In the genomic region with DNA sequence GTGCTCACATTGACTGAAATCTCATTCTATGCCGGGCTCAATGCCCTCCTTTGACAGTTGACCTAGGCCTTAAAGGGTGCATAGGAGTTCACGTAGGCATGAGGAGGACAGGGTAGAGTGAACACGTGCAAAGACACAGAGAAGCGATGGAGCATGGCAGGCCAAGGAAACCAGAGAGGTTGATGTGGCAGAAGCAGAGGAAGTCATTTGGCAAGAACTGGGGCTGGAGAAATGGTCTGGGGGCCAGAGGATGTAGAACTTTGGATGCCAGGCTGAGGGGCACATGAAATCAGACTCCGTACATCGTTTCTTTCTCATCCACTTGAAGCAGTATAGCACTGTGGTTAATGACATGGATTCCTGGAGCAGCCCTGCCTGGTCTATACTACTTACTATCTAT, we compare ENCODE assay signal across 9 cellular contexts. TPM values are rescaled to one million over a fixed set of nuclear protein-coding genes. Genes with fewer than 3 reads are reported as not detected.
"Had no signal": no experiment of that assay in that cellular context is flagged by ENCODE, and none has a peak within 500 bp of the region (broad histone marks: within the 10 kb centered on the region; RNA-seq: fewer than 3 reads in every experiment).

No MANE protein-coding gene starts in this region.

- H3K9ac ChIP-seq: KMS-11 had no signal

- H3K27ac ChIP-seq: HL-60, KMS-11 had no signal

- H3K9me3 Mint-ChIP-seq: IgD-negative memory B cell had no signal

- FAIRE-seq: HepG2, HTR-8/SVneo, K562 had no signal

- H3K36me3 Mint-ChIP-seq: IgD-negative memory B cell had no signal

- H3K4me1 Mint-ChIP-seq: IgD-negative memory B cell had no signal

- H3K4me2 ChIP-seq: KMS-11 had no signal

- H3K4me3 ChIP-seq: K562 had no signal

- H3K4me3 Mint-ChIP-seq: IgD-negative memory B cell had no signal

- DNase-seq: IMR-90, KBM-7, KG1 had no signal

RNA-seq across cellular contexts. Expression of a gene that starts 13.6 kb away (rescaled TPM):
- polyA plus RNA-seq: HepG2, IgD-negative memory B cell, IMR-90, K562 had no signal

RNA-seq across cellular contexts. Expression of a gene that starts 54.0 kb away (rescaled TPM):
- polyA plus RNA-seq: HepG2, IgD-negative memory B cell, IMR-90 had no signal

RNA-seq across cellular contexts. Expression of a gene that starts 56.8 kb away (rescaled TPM):
- polyA plus RNA-seq: HepG2, IgD-negative memory B cell, IMR-90, K562 had no signal
